8 cellular contexts compared by ENCODE assay signal in the genomic region with DNA sequence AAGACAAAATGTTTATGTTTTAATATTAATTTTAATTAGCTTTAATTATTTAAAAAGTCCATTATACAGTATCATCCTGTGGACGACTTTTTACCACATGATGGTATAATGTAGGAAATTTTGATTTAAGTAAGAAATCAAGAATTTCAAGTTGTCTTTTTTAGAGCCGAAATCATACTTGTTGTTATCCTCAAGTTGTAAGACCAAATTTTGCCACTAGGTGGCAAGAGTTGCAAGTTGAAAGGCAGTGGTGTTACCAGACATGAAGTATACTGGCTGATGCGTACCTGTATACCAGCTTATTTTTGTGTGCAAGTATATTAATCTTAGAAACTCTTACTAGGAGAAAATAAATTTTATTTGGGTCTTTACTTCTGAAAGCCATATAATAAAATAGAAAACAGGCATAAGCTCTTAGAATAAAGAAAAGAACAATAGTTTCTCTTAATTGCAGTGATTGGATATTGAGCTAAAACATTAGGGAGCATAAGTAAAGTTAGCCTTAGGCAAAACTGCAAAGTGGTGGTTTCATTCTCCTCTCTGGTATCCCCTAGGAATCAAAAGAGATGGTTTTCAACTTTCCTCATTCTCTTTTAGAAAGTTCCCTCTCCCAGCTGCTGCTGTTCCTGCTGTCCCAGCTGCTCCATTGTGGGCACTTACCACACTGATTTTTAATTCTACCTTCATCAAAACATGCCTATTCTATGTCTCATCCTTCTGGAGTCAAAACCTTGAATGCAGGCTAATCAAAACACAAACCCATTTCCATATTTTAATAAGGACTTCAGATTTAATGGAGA.
A peak's percentile ranks its signal among the peaks of the same experiment; 100 is the strongest.
DNase-seq lines count a peak whose midpoint lies in the region; TF ChIP-seq lines count a peak whose summit lies in the region.

No MANE protein-coding gene starts in this region.

- no peak for TF ChIP-seq EP300 in neural cell (conservative IDR thresholded peaks at IDR 0.05; ENCODE audit: poor library complexity, severe bottlenecking)

- POLR2A ChIA-PET in AG04450 (lab: Yijun Ruan, JAX) = no interaction called here

- H3K9me3 Mint-ChIP-seq in HFFc6 = no peaks in the 10 kb centered on the region; the same call in 1 of the 2 replicates

- H4K20me1 ChIP-seq in neural cell (ENCODE audit: insufficient read depth) = no peaks in the 10 kb centered on the region

- CTCF ChIA-PET in AG04450 (lab: Charles Lee) = interaction anchor here (0.5 to 3.9 kb wide), 48 partner anchors 8 to 1351 kb away, joined by 3 to 51 read pairs (median 4); no protein-coding TSS in a partner anchor

- H3K9ac ChIP-seq in neural cell (ENCODE audit: low read length) = no peak overlapping the region

- whole genome bisulfite sequencing in esophagus squamous epithelium, 2 donors = 12 to 13% methylated on average over 3 of the region's 3 CpGs

- no peak for TF ChIP-seq POLR2A in esophagus squamous epithelium (IDR thresholded peaks at IDR 0.05)

- DNase-seq in AG04450 (ENCODE audit: low read depth, low spot score) (peak; percentile 42), HFFc6 (peak; percentile 66), MV-4-11 (lab: John Stamatoyannopoulos, UW) (peak; percentile 1), SJCRH30 (peak; percentile 82 to 95), esophagus squamous epithelium (lab: John Stamatoyannopoulos, UW) (no peak), posterior vena cava (ENCODE audit: low spot score) (no peak)

- H3K9me3 ChIP-seq in AG04450 (ENCODE audit: control insufficient read depth, insufficient read depth, low read length) = no peaks in the 10 kb centered on the region
- peaks cover 8% of the 10 kb centered on the region for H3K9me3 ChIP-seq in SJCRH30 (replicated peaks)
- no peaks in the 10 kb centered on the region for H3K9me3 ChIP-seq in esophagus squamous epithelium
- no peaks in the 10 kb centered on the region for H3K9me3 ChIP-seq in neural cell (ENCODE audit: low read length)

- no peak overlapping the region for H3K4me3 Mint-ChIP-seq in HFFc6

- no peaks in the 10 kb centered on the region for H3K79me2 ChIP-seq in neural cell (replicated peaks; ENCODE audit: insufficient read depth, low read length)

- H3K4me1 ChIP-seq in SJCRH30 = peaks cover 20% of the 10 kb centered on the region
- H3K4me1 ChIP-seq in esophagus squamous epithelium = no peaks in the 10 kb centered on the region

- no peaks in the 10 kb centered on the region for H3K9me2 ChIP-seq in neural cell (ENCODE audit: insufficient read depth, low read length)

- H2AFZ ChIP-seq in neural cell (ENCODE audit: low read depth, low read length) = no peak overlapping the region

- intact Hi-C loops in esophagus squamous epithelium (cut with DNase I) = no loop called here
- intact Hi-C loops in posterior vena cava (cut with DNase I) = no loop called here

- H3K36me3 Mint-ChIP-seq in HFFc6 (ENCODE audit: low read depth) = no peaks in the 10 kb centered on the region

- H3K27me3 ChIP-seq in AG04450 (ENCODE audit: control insufficient read depth, insufficient read depth, low read length) (no peaks in the 10 kb centered on the region), SJCRH30 (no peaks in the 10 kb centered on the region), esophagus squamous epithelium (no peaks in the 10 kb centered on the region), neural cell (ENCODE audit: insufficient read depth, low read depth, low read length) (no peaks in the 10 kb centered on the region)

- H3K36me3 ChIP-seq in SJCRH30 = no peaks in the 10 kb centered on the region
- no peaks in the 10 kb centered on the region for H3K36me3 ChIP-seq in esophagus squamous epithelium
- H3K36me3 ChIP-seq in neural cell (ENCODE audit: insufficient read depth, low read length) = no peaks in the 10 kb centered on the region

- no peak overlapping the region for H3K27ac Mint-ChIP-seq in HFFc6

- no peaks in the 10 kb centered on the region for H3F3A ChIP-seq in neural cell (ENCODE audit: insufficient read depth, low read length, poor library complexity, severe bottlenecking)

- H3K27me3 Mint-ChIP-seq in HFFc6 (ENCODE audit: insufficient read depth) = 0 out of 2 replicates have a peak, but pooled peaks cover 2% of the 10 kb centered on the region

- no peak overlapping the region for H3K4me2 ChIP-seq in neural cell (ENCODE audit: low read length)

- no peaks in the 10 kb centered on the region for H3K4me1 Mint-ChIP-seq in HFFc6 (ENCODE audit: low read depth)

- H3K4me3 ChIP-seq in AG04450 (ENCODE audit: low read depth, low read length) (no peak overlapping the region), SJCRH30 (peak overlapping the region; percentile 5), esophagus squamous epithelium (no peak overlapping the region), neural cell (ENCODE audit: low read length) (no peak overlapping the region)

- H3K27ac ChIP-seq in AG04450 (ENCODE audit: low read depth, low read length) (no peak overlapping the region), SJCRH30 (peak overlapping the region; percentile 83), esophagus squamous epithelium (no peak overlapping the region), neural cell (ENCODE audit: low read length) (no peak overlapping the region)

- TF ChIP-seq RAD21 in neural cell (conservative IDR thresholded peaks at IDR 0.05) = peak; percentile 89

- TF ChIP-seq CTCF in AG04450 (IDR thresholded peaks at IDR 0.05; ENCODE audit: low read depth, low read length) = peak; percentile 79
- TF ChIP-seq CTCF in GM12872 (IDR thresholded peaks at IDR 0.05; ENCODE audit: insufficient read depth, low read depth, low read length) = peak; percentile 61; the same call in 2 of the 3 replicates
- TF ChIP-seq CTCF in HFFc6 (IDR thresholded peaks at IDR 0.05) = peak; percentile 89
- TF ChIP-seq CTCF in esophagus squamous epithelium (IDR thresholded peaks at IDR 0.05) = peak; percentile 60 to 74 (median 67)
- TF ChIP-seq CTCF in neural cell (IDR thresholded peaks at IDR 0.05; ENCODE audit: poor library complexity, severe bottlenecking) = peak; percentile 83

TF ChIP-seq in neural cell, 6 proteins besides CTCF, POLR2A, EP300 and RAD21:
- TF ChIP-seq POLR2AphosphoS5 (IDR thresholded peaks at IDR 0.05) = no peak
- TF ChIP-seq SMC3 (conservative IDR thresholded peaks at IDR 0.05; ENCODE audit: poor library complexity) = peak; percentile 88

Comparison
In these comparisons a context has a peak if more than half of its experiments do, and no peak if none do; other contexts are left out.
1. DNase-seq: peak in AG04450 (single experiment), HFFc6 (single experiment), MV-4-11 (single experiment) and SJCRH30 (2 of 2); none in esophagus squamous epithelium (single experiment) and posterior vena cava (single experiment).
2. Peak in every context shown above with its lines, with median percentiles within 50 percentile points of each other: CTCF ChIP-seq.